1 cellular context compared by ENCODE assay signal in genomic region chr20:52924411-52925271, GRCh38.
A peak's percentile ranks its signal among the peaks of the same experiment; 100 is the strongest.
TF ChIP-seq lines count a peak whose summit lies in the region.

No MANE protein-coding gene starts in this region.

TF ChIP-seq in HepG2, 621 proteins besides CTCF, POLR2A, EP300 and RAD21 (continued from another document and continues in another):
- TF ChIP-seq REST (IDR thresholded peaks at IDR 0.05; ENCODE audit: borderline replicate concordance in 1 of 2, low read depth in 1 of 2, low read length in 2 of 2): 0 out of 4 replicates have a peak, but pooled peaks of 1 of the 2 experiments have one; percentile 36
- TF ChIP-seq IRX3 (CRISPR knock-in tag; IDR thresholded peaks at IDR 0.05; ENCODE audit: borderline replicate concordance, low read depth): no peak
- no peak for TF ChIP-seq KDM5B (CRISPR knock-in tag; IDR thresholded peaks at IDR 0.05; ENCODE audit: borderline replicate concordance)
- peak; percentile 77; the same call in 1 of the 2 replicates for TF ChIP-seq PHF21A (CRISPR knock-in tag; IDR thresholded peaks at IDR 0.05)
- peak; percentile 79; the same call in 1 of the 2 replicates for TF ChIP-seq MYNN (CRISPR knock-in tag; IDR thresholded peaks at IDR 0.05; ENCODE audit: low read depth)
- TF ChIP-seq STAG1 (CRISPR knock-in tag; IDR thresholded peaks at IDR 0.05): peak; percentile 28
- TF ChIP-seq ZNF619 (CRISPR knock-in tag; IDR thresholded peaks at IDR 0.05): no peak
- TF ChIP-seq REL (CRISPR knock-in tag; conservative IDR thresholded peaks at IDR 0.05): 0 out of 2 replicates have a peak, but pooled peaks have one; percentile 26
- no peak for TF ChIP-seq ETS1 (CRISPR knock-in tag; IDR thresholded peaks at IDR 0.05)
- TF ChIP-seq ZNF124 (CRISPR knock-in tag; IDR thresholded peaks at IDR 0.05): peak; percentile 78; the same call in 1 of the 2 replicates
- TF ChIP-seq ZNF652 (CRISPR knock-in tag; IDR thresholded peaks at IDR 0.05; ENCODE audit: borderline replicate concordance, low read depth): peak; percentile 10; the same call in 1 of the 2 replicates
- TF ChIP-seq LRRFIP1 (CRISPR knock-in tag; conservative IDR thresholded peaks at IDR 0.05): no peak
- no peak for TF ChIP-seq ZNF274 (CRISPR knock-in tag; IDR thresholded peaks at IDR 0.05)
- TF ChIP-seq NFAT5 (CRISPR knock-in tag; IDR thresholded peaks at IDR 0.05): 0 out of 2 replicates have a peak, but pooled peaks have one; percentile 16
- peak; percentile 82 for TF ChIP-seq SOX13 (IDR thresholded peaks at IDR 0.05)
- peak in 1 of 2 experiments; percentile 91; a peak in 2 of 4 replicates for TF ChIP-seq SOX13 (CRISPR knock-in tag; conservative IDR thresholded peaks at IDR 0.05 in 1 of 2, IDR thresholded peaks at IDR 0.05 in 1 of 2)
- no peak; the same call in 1 of the 2 replicates for TF ChIP-seq ZBTB8A (CRISPR knock-in tag; IDR thresholded peaks at IDR 0.05; ENCODE audit: borderline replicate concordance, low read depth)
- peak; percentile 55; the same call in 1 of the 2 replicates for TF ChIP-seq ZBTB33 (CRISPR knock-in tag; IDR thresholded peaks at IDR 0.05)
- TF ChIP-seq CCDC6 (CRISPR knock-in tag; IDR thresholded peaks at IDR 0.05): peak; percentile 78; the same call in 1 of the 2 replicates
- TF ChIP-seq MEIS1 (CRISPR knock-in tag; IDR thresholded peaks at IDR 0.05; ENCODE audit: borderline replicate concordance): peak; percentile 96
- TF ChIP-seq ZFP36L2 (CRISPR knock-in tag; IDR thresholded peaks at IDR 0.05): no peak
- TF ChIP-seq POGZ (CRISPR knock-in tag; IDR thresholded peaks at IDR 0.05): peak; percentile 97
- no peak for TF ChIP-seq ZNF251 (CRISPR knock-in tag; IDR thresholded peaks at IDR 0.05)
- peak; percentile 94 for TF ChIP-seq ZBTB25 (CRISPR knock-in tag; IDR thresholded peaks at IDR 0.05)
- TF ChIP-seq POGK (CRISPR knock-in tag; conservative IDR thresholded peaks at IDR 0.05): no peak; the same call in 1 of the 2 replicates
- TF ChIP-seq SSRP1 (CRISPR knock-in tag; IDR thresholded peaks at IDR 0.05): no peak
- TF ChIP-seq DMTF1 (CRISPR knock-in tag; IDR thresholded peaks at IDR 0.05): no peak
- TF ChIP-seq FUBP1 (CRISPR knock-in tag; IDR thresholded peaks at IDR 0.05; ENCODE audit: borderline replicate concordance): no peak
